ENCODE assay signal across 8 cellular contexts in genomic region chr19:55254625-55254977, GRCh38. TPM values are rescaled to one million over a fixed set of nuclear protein-coding genes. Genes with fewer than 3 reads are reported as not detected.
DNase-seq lines count a peak whose midpoint lies in the region; ATAC-seq and TF ChIP-seq lines count a peak whose summit lies in the region.

No MANE protein-coding gene starts in this region.

- H4K8ac ChIP-seq in mesenchymal stem cell (ENCODE audit: low read length), result no peak overlapping the region

- CTCF ChIA-PET in activated naive CD4-positive, alpha-beta T cell treated with anti-CD3 and anti-CD28 coated beads, Interleukin-2, amount 10 ng/mL, durations not matched to agents 7 days and 5 days (lab: Charles Lee), result interaction anchor here (0.9 to 1.8 kb wide), 5 partner anchors 12 to 249 kb away, joined by 3 to 5 read pairs (median 4); partner anchors contain the start of genes HSPBP1, KMT5C and TMEM238

- H2BK5ac ChIP-seq in mesenchymal stem cell (ENCODE audit: low read depth, low read length, poor library complexity, severe bottlenecking), result no peak overlapping the region

- 94% methylated on average over 6 of the region's 6 CpGs for WGBS in mesenchymal stem cell

- H3K27me3 ChIP-seq in mesenchymal stem cell (ENCODE audit: control insufficient read depth in 1 of 2, insufficient read depth in 1 of 2, low read length in 2 of 2) (no peaks in the 10 kb centered on the region), upper lobe of right lung (no peaks in the 10 kb centered on the region)

- H2AK5ac ChIP-seq in mesenchymal stem cell (ENCODE audit: low read length, severe bottlenecking), result no peak overlapping the region

- H3K4me1 Mint-ChIP-seq in activated naive CD4-positive, alpha-beta T cell treated with anti-CD3 and anti-CD28 coated beads, Interleukin-2, amount 10 ng/mL, durations not matched to agents 7 days and 5 days, result peaks cover 68% of the 10 kb centered on the region
- peaks cover 63% of the 10 kb centered on the region for H3K4me1 Mint-ChIP-seq in activated naive CD8-positive, alpha-beta T cell (ENCODE audit: low read depth)

- no peak for DNase-seq in activated naive CD4-positive, alpha-beta T cell treated with anti-CD3 and anti-CD28 coated beads, Interleukin-2, amount 10 ng/mL, durations not matched to agents 7 days and 5 days
- no peak for DNase-seq in activated naive CD4-positive, alpha-beta T cell treated with Interleukin-2 at 50 U/mL for 16 hours
- DNase-seq in mesenchymal stem cell (no peak), upper lobe of right lung (no peak), NCI-H1048 (lab: John Stamatoyannopoulos, UW) (no peak), NCI-H1436 treated with DMSO at 0.1 percent for 48 hours (lab: John Stamatoyannopoulos, UW) (no peak)

- no peak overlapping the region for H2BK15ac ChIP-seq in mesenchymal stem cell (ENCODE audit: low read depth, poor library complexity, severe bottlenecking)

- H3K4me3 Mint-ChIP-seq in activated naive CD4-positive, alpha-beta T cell treated with anti-CD3 and anti-CD28 coated beads, Interleukin-2, amount 10 ng/mL, durations not matched to agents 7 days and 5 days, result peak overlapping the region; percentile 99
- peak overlapping the region; percentile 97 for H3K4me3 Mint-ChIP-seq in activated naive CD8-positive, alpha-beta T cell

- H3K4me3 ChIP-seq in mesenchymal stem cell (ENCODE audit: insufficient read depth in 1 of 2, low read depth in 1 of 2, low read length in 2 of 2), result peak overlapping the region in 1 of 2 experiments; percentile 53
- peak overlapping the region; percentile 47 for H3K4me3 ChIP-seq in upper lobe of right lung

- peaks cover 52% of the 10 kb centered on the region for H3K36me3 Mint-ChIP-seq in activated naive CD4-positive, alpha-beta T cell treated with anti-CD3 and anti-CD28 coated beads, Interleukin-2, amount 10 ng/mL, durations not matched to agents 7 days and 5 days
- peaks cover 16% of the 10 kb centered on the region for H3K36me3 Mint-ChIP-seq in activated naive CD8-positive, alpha-beta T cell

- no peak for TF ChIP-seq CTCF in upper lobe of right lung (IDR thresholded peaks at IDR 0.05)

- intact Hi-C loops in upper lobe of right lung (cut with DNase I), result no loop called here

- no peak overlapping the region for H2AFZ ChIP-seq in mesenchymal stem cell (ENCODE audit: low read depth, low read length)

- H3K9ac ChIP-seq in mesenchymal stem cell (ENCODE audit: low read length), result peak overlapping the region; percentile 97

- no peak overlapping the region for H2BK120ac ChIP-seq in mesenchymal stem cell (ENCODE audit: low read depth, low read length)

- no peak overlapping the region for H3K4ac ChIP-seq in mesenchymal stem cell (ENCODE audit: low read depth in 1 of 2, low read length in 2 of 2)

- peaks cover 60% of the 10 kb centered on the region for H3K4me1 ChIP-seq in mesenchymal stem cell (ENCODE audit: control insufficient read depth, insufficient read depth, low read depth, low read length)
- H3K4me1 ChIP-seq in upper lobe of right lung, result peaks cover 44% of the 10 kb centered on the region

- H3K27me3 Mint-ChIP-seq in activated naive CD4-positive, alpha-beta T cell treated with anti-CD3 and anti-CD28 coated beads, Interleukin-2, amount 10 ng/mL, durations not matched to agents 7 days and 5 days, result peaks cover 4% of the 10 kb centered on the region
- no peaks in the 10 kb centered on the region for H3K27me3 Mint-ChIP-seq in activated naive CD8-positive, alpha-beta T cell

- no peak for ATAC-seq in upper lobe of right lung
- no peak for ATAC-seq in GM18870 (IDR thresholded peaks at IDR 0.05; ENCODE audit: unreplicated experiment)

- H3K36me3 ChIP-seq in mesenchymal stem cell (ENCODE audit: control insufficient read depth in 1 of 2, insufficient read depth in 2 of 2, low read depth in 1 of 2, low read length in 2 of 2), result peaks cover 0 to 34% of the 10 kb centered on the region in 2 experiments
- no peaks in the 10 kb centered on the region for H3K36me3 ChIP-seq in upper lobe of right lung

- peak overlapping the region; percentile 99 for H3K27ac Mint-ChIP-seq in activated naive CD4-positive, alpha-beta T cell treated with anti-CD3 and anti-CD28 coated beads, Interleukin-2, amount 10 ng/mL, durations not matched to agents 7 days and 5 days
- peak overlapping the region; percentile 98 for H3K27ac Mint-ChIP-seq in activated naive CD8-positive, alpha-beta T cell

- H3K23ac ChIP-seq in mesenchymal stem cell (ENCODE audit: low read length in 2 of 2), result no peak overlapping the region

- H2BK12ac ChIP-seq in mesenchymal stem cell (ENCODE audit: low read length in 2 of 2), result no peak overlapping the region

- no peaks in the 10 kb centered on the region for H3K79me1 ChIP-seq in mesenchymal stem cell (replicated peaks; ENCODE audit: low read length, poor library complexity, severe bottlenecking)

- no peak overlapping the region for H4K91ac ChIP-seq in mesenchymal stem cell (ENCODE audit: low read length)

- H3K14ac ChIP-seq in mesenchymal stem cell (ENCODE audit: low read length in 2 of 2), result no peak overlapping the region

- no peak overlapping the region for H3K27ac ChIP-seq in mesenchymal stem cell (ENCODE audit: low read length, poor library complexity, severe bottlenecking)
- peak overlapping the region; percentile 69 for H3K27ac ChIP-seq in upper lobe of right lung

- H3K4me2 ChIP-seq in mesenchymal stem cell (ENCODE audit: low read length, poor library complexity, severe bottlenecking), result no peak overlapping the region

- no peak overlapping the region for H3K18ac ChIP-seq in mesenchymal stem cell (ENCODE audit: low read depth in 1 of 2, low read length in 2 of 2)

- no peaks in the 10 kb centered on the region for H3K9me3 Mint-ChIP-seq in activated naive CD4-positive, alpha-beta T cell treated with anti-CD3 and anti-CD28 coated beads, Interleukin-2, amount 10 ng/mL, durations not matched to agents 7 days and 5 days
- H3K9me3 Mint-ChIP-seq in activated naive CD8-positive, alpha-beta T cell (ENCODE audit: low read depth), result no peaks in the 10 kb centered on the region

- no peaks in the 10 kb centered on the region for H3K9me3 ChIP-seq in mesenchymal stem cell (ENCODE audit: control insufficient read depth, low read length)
- H3K9me3 ChIP-seq in upper lobe of right lung, result no peaks in the 10 kb centered on the region

RNA-seq across cellular contexts. Expression of gene PPP6R1, which starts 4.2 kb away (rescaled TPM):
- polyA plus RNA-seq in mesenchymal stem cell (2013, experiment 1 of 2), result 37.2 TPM
- polyA plus RNA-seq in mesenchymal stem cell (2013, experiment 2 of 2), result 37.7 TPM
- 61.0 TPM for total RNA-seq in upper lobe of right lung

RNA-seq across cellular contexts. Expression of gene HSPBP1, which starts 25.3 kb away (rescaled TPM):
- 21.2 TPM for polyA plus RNA-seq in mesenchymal stem cell (2013, experiment 1 of 2)
- 20.6 TPM for polyA plus RNA-seq in mesenchymal stem cell (2013, experiment 2 of 2)
- total RNA-seq in upper lobe of right lung, result 19.7 TPM

RNA-seq across cellular contexts. Expression of gene TMEM86B, which starts 26.0 kb away (rescaled TPM):
- polyA plus RNA-seq in mesenchymal stem cell (2013, experiment 1 of 2), result 1.2 TPM
- 0.90 TPM for polyA plus RNA-seq in mesenchymal stem cell (2013, experiment 2 of 2)
- total RNA-seq in upper lobe of right lung, result 4.3 TPM

RNA-seq across cellular contexts. Expression of gene BRSK1, which starts 29.2 kb away (rescaled TPM):
- 7.4 TPM for polyA plus RNA-seq in mesenchymal stem cell (2013, experiment 1 of 2)
- polyA plus RNA-seq in mesenchymal stem cell (2013, experiment 2 of 2), result 6.1 TPM
- 1.3 TPM for total RNA-seq in upper lobe of right lung

RNA-seq across cellular contexts. Expression of gene PTPRH, which starts 45.3 kb away (rescaled TPM):
- polyA plus RNA-seq in mesenchymal stem cell (2013, experiment 1 of 2), result 1.1 TPM
- polyA plus RNA-seq in mesenchymal stem cell (2013, experiment 2 of 2), result 1.0 TPM
- total RNA-seq in upper lobe of right lung, result not detected
